In the genomic region with DNA sequence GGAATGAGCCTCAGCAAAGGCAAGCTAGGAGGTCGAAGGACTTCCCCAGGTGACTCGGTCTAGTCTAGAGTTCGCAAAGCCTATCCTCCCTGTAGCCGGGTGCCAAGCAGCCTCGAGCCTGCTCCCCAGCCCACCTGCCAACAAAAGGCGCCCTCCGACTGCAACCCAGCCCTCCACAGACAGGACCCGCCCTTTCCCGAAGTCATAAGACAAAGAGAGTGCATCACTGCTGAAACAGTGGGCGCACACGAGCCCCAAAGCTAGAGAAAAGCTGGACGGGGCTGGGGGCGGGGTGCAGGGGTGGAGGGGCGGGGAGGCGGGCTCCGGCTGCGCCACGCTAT, we compare ENCODE assay signal across 9 cellular contexts. TPM values are rescaled to one million over a fixed set of nuclear protein-coding genes. Genes with fewer than 3 reads are reported as not detected.
DNase-seq lines count a peak whose midpoint lies in the region; TF ChIP-seq lines count a peak whose summit lies in the region.
"Had no signal": no experiment of that assay in that cellular context is flagged by ENCODE, and none has a peak within 500 bp of the region (broad histone marks: within the 10 kb centered on the region; RNA-seq: fewer than 3 reads in every experiment).

No MANE protein-coding gene starts in this region.

- no peak for TF ChIP-seq CTCF in endodermal cell (conservative IDR thresholded peaks at IDR 0.05)

- peaks cover 27% of the 10 kb centered on the region for H3K4me1 Mint-ChIP-seq in endodermal cell

- WGBS in HUES64 = 5% methylated on average over 18 of the region's 18 CpGs
- WGBS in endodermal cell (ENCODE audit: insufficient coverage in 1 of 2, insufficient read length in 1 of 2), 2 experiments = 26 to 33% methylated on average over 1 to 15 of the region's 18 CpGs
- WGBS in mesendoderm (ENCODE audit: extremely low coverage, insufficient coverage, low lambda C conversion rate) = no CpG with 5 or more reads among the region's 18 CpGs

- H4K8ac ChIP-seq in mesendoderm (ENCODE audit: low read depth, low read length) = no peak overlapping the region

- peak overlapping the region; percentile 42 for H2BK15ac ChIP-seq in mesendoderm (replicated peaks; ENCODE audit: low read depth)

- no peak overlapping the region for H2BK5ac ChIP-seq in mesendoderm (ENCODE audit: low read length)

- peak overlapping the region; percentile 87 for H3K4me2 ChIP-seq in mesendoderm (ENCODE audit: low read length)

- peak overlapping the region; percentile 67 for H3K4me3 Mint-ChIP-seq in endodermal cell

- H3K9me3 Mint-ChIP-seq in endodermal cell = no peaks in the 10 kb centered on the region
- H3K9me3 Mint-ChIP-seq: activated naive CD8-positive, alpha-beta T cell treated with anti-CD3 and anti-CD28 coated beads for 36 hours had no signal

- peak overlapping the region; percentile 93 for H3K56ac ChIP-seq in mesendoderm (ENCODE audit: low read length)

- H3K18ac ChIP-seq in mesendoderm (ENCODE audit: low read length) = peak overlapping the region; percentile 55

- H3K9ac ChIP-seq in HUES64 (ENCODE audit: low read depth, low read length) (peak overlapping the region; percentile 73), endodermal cell (ENCODE audit: extremely low read depth, low read length, poor library complexity, severe bottlenecking) (no peak overlapping the region), mesendoderm (ENCODE audit: low read length) (peak overlapping the region; percentile 89), subcutaneous abdominal adipose tissue (ENCODE audit: low read length in 5 of 5) (no peak overlapping the region)

- peaks cover 14% of the 10 kb centered on the region for H3K36me3 ChIP-seq in HUES64 (ENCODE audit: insufficient read depth, low read length)
- H3K36me3 ChIP-seq in endodermal cell (ENCODE audit: control insufficient read depth, insufficient read depth, low read length) = no peaks in the 10 kb centered on the region
- no peaks in the 10 kb centered on the region for H3K36me3 ChIP-seq in mesendoderm (ENCODE audit: control insufficient read depth, insufficient read depth, low read length)
- H3K36me3 ChIP-seq in subcutaneous abdominal adipose tissue (ENCODE audit: control insufficient read depth in 5 of 5, insufficient read depth in 5 of 5, low read length in 5 of 5) = no peaks in the 10 kb centered on the region

- H4K5ac ChIP-seq in mesendoderm (ENCODE audit: low read length) = no peak overlapping the region

- DNase-seq in endodermal cell (no peak), mesendoderm (no peak), NCI-H1417 treated with DMSO at 0.1 percent for 48 hours (lab: John Stamatoyannopoulos, UW) (no peak), SHP77 (lab: John Stamatoyannopoulos, UW) (no peak)
- no peak for DNase-seq in activated naive CD4-positive, alpha-beta T cell treated with anti-CD3 and anti-CD28 coated beads, Interleukin-2, amount 50 U/mL, for 16 hours
- DNase-seq: NCI-H226 had no signal

- no peak overlapping the region for H3K27ac Mint-ChIP-seq in endodermal cell
- H3K27ac Mint-ChIP-seq: activated naive CD8-positive, alpha-beta T cell treated with anti-CD3 and anti-CD28 coated beads for 36 hours had no signal

- peaks cover 16% of the 10 kb centered on the region for H3K27me3 Mint-ChIP-seq in endodermal cell (ENCODE audit: insufficient read depth)

- H3K4me3 ChIP-seq in HUES64 (ENCODE audit: low read length) (peak overlapping the region; percentile 63), endodermal cell (ENCODE audit: low read length) (no peak overlapping the region), mesendoderm (ENCODE audit: low read length) (no peak overlapping the region), subcutaneous abdominal adipose tissue (ENCODE audit: low read depth in 1 of 5, low read length in 5 of 5) (peak overlapping the region in 4 of 5 donors; percentile 13 to 86 (median 75))

- H3K9me3 ChIP-seq in HUES64 (ENCODE audit: insufficient read depth, low read depth, low read length) (no peaks in the 10 kb centered on the region), endodermal cell (ENCODE audit: control insufficient read depth, low read length) (no peaks in the 10 kb centered on the region), subcutaneous abdominal adipose tissue (ENCODE audit: control insufficient read depth in 5 of 5, low read length in 5 of 5) (no peaks in the 10 kb centered on the region)

- H3K27me3 ChIP-seq in HUES64 (ENCODE audit: insufficient read depth, low read length) = 0 out of 2 replicates have a peak, but pooled peaks cover 6% of the 10 kb centered on the region
- H3K27me3 ChIP-seq in endodermal cell (ENCODE audit: control insufficient read depth, insufficient read depth, low read length, poor library complexity, severe bottlenecking) = peaks cover 12% of the 10 kb centered on the region
- H3K27me3 ChIP-seq in mesendoderm (ENCODE audit: insufficient read depth, low read length, poor library complexity) = no peaks in the 10 kb centered on the region
- peaks cover 5 to 20% (median 16%) of the 10 kb centered on the region in 5 donors for H3K27me3 ChIP-seq in subcutaneous abdominal adipose tissue (ENCODE audit: control insufficient read depth in 5 of 5, insufficient read depth in 4 of 5, low read length in 5 of 5)

- H3K79me1 ChIP-seq in mesendoderm (ENCODE audit: low read length) = peaks cover 2% of the 10 kb centered on the region

- peaks cover 28% of the 10 kb centered on the region for H3K4me1 ChIP-seq in HUES64 (ENCODE audit: insufficient read depth, low read length)
- peaks cover 10% of the 10 kb centered on the region for H3K4me1 ChIP-seq in endodermal cell (ENCODE audit: control insufficient read depth, insufficient read depth, low read length)
- H3K4me1 ChIP-seq in mesendoderm (ENCODE audit: control insufficient read depth, low read depth, low read length) = peaks cover 7% of the 10 kb centered on the region
- peaks cover 0 to 19% (median 9%) of the 10 kb centered on the region in 5 donors for H3K4me1 ChIP-seq in subcutaneous abdominal adipose tissue (ENCODE audit: control insufficient read depth in 5 of 5, insufficient read depth in 5 of 5, low read length in 5 of 5)

- no peaks in the 10 kb centered on the region for H3K79me2 ChIP-seq in mesendoderm (ENCODE audit: control insufficient read depth, insufficient read depth, low read length)

- no peak overlapping the region for H3K27ac ChIP-seq in HUES64 (ENCODE audit: low read depth, low read length)
- peak overlapping the region; percentile 67 for H3K27ac ChIP-seq in endodermal cell (ENCODE audit: low read depth, low read length)
- no peak overlapping the region for H3K27ac ChIP-seq in mesendoderm (ENCODE audit: low read depth, low read length)
- H3K27ac ChIP-seq in subcutaneous abdominal adipose tissue (ENCODE audit: low read depth, low read length) = peak overlapping the region; percentile 50

- H3K4ac ChIP-seq in mesendoderm (ENCODE audit: low read depth, low read length) = peak overlapping the region; percentile 84

- H3K23ac ChIP-seq in mesendoderm (ENCODE audit: low read length) = no peak overlapping the region

- peak overlapping the region; percentile 75 for H2BK120ac ChIP-seq in mesendoderm (ENCODE audit: low read depth, low read length)

- no peaks in the 10 kb centered on the region for H3K36me3 Mint-ChIP-seq in endodermal cell (ENCODE audit: low read depth)
- H3K36me3 Mint-ChIP-seq: activated naive CD8-positive, alpha-beta T cell treated with anti-CD3 and anti-CD28 coated beads for 36 hours had no signal

- no peak overlapping the region for H2AK5ac ChIP-seq in mesendoderm (ENCODE audit: low read length)

RNA-seq across cellular contexts. Expression of a gene that starts 0.7 kb away (rescaled TPM):
- polyA plus RNA-seq in HUES64 (2013, experiment 1 of 2) = 44.4 TPM
- 62.5 TPM for polyA plus RNA-seq in HUES64 (2013, experiment 2 of 2)
- total RNA-seq in endodermal cell = 10 to 100 TPM; 42.2 to 99.7 TPM
- polyA plus RNA-seq in endodermal cell (2013, experiment 1 of 2) = 251 TPM
- polyA plus RNA-seq in endodermal cell (2013, experiment 2 of 2) = 245 TPM
- polyA plus RNA-seq in mesendoderm (2013, experiment 1 of 2) = 83.1 TPM
- 83.6 TPM for polyA plus RNA-seq in mesendoderm (2013, experiment 2 of 2)

Comparison
In these comparisons a context has a peak if more than half of its experiments do, and no peak if none do; other contexts are left out.
1. H3K27ac ChIP-seq: peak in endodermal cell (single experiment) and subcutaneous abdominal adipose tissue (single experiment); none in HUES64 (single experiment) and mesendoderm (single experiment).
2. H3K4me3 ChIP-seq: peak in HUES64 (single experiment) and subcutaneous abdominal adipose tissue (4 of 5); none in endodermal cell (single experiment) and mesendoderm (single experiment).
3. H3K9ac ChIP-seq: peak in HUES64 (single experiment) and mesendoderm (single experiment); none in endodermal cell (single experiment) and subcutaneous abdominal adipose tissue (0 of 5).